Comparison of ENCODE assay signal across 21 cellular contexts in the genomic region with DNA sequence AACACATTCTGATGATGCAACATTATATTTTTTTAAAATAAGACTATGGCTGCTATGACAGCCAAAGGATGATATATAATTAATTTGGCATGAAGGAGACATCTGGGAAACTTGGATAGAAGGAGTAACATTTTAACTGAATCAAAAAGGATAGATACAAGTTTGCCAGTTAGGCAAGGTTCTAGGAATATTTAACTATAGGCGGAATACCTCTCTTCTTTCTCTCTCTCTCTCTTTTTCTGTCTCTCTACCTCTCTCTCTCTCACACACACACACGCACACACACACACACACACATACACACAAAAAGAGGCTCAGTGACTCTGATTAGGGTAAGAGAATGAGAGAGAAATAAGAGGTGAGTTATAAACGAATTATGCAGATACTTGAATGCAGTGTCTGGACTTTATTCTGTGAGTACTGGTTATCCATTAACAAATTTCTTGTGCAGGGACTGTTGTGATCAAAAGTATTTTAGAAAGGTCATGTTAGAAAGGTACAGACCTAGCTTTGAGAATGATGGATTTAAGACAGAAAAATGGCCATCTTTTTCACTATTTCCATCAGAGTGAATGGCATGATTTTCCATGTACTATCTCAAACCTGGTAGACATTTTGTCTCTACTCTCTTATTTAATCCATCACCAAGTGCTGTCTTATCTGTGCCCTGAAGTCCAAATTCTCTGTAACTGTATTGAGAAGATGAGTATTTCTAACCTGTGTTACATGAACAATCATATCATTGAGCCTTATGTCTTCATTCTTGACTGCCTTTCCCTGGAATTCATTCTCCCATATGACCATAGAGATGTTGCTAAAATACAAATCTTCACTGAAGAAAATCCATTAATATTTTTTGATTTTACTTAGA.
A peak's percentile ranks its signal among the peaks of the same experiment; 100 is the strongest.
DNase-seq lines count a peak whose midpoint lies in the region; ATAC-seq, FAIRE-seq and TF ChIP-seq lines count a peak whose summit lies in the region.
"Had no signal": no experiment of that assay in that cellular context is flagged by ENCODE, and none has a peak within 500 bp of the region (broad histone marks: within the 10 kb centered on the region; RNA-seq: fewer than 3 reads in every experiment).

No MANE protein-coding gene starts in this region.

- FAIRE-seq in kidney (lab: Jason Lieb, UNC) = peak; percentile 44
- FAIRE-seq: A549, D721Med, GM12878, GM19239, H1 had no signal

- H3K9me3 Mint-ChIP-seq in nephron = peaks cover 36% of the 10 kb centered on the region

- H3K27ac ChIP-seq in kidney (ENCODE audit: low read depth in 2 of 2, low read length in 2 of 2) = no peak overlapping the region
- H3K27ac ChIP-seq: 22Rv1, A549, C4-2B had no signal

- no peaks in the 10 kb centered on the region for H3K27me3 Mint-ChIP-seq in nephron (ENCODE audit: low read depth)
- H3K27me3 Mint-ChIP-seq: CD4-positive, alpha-beta T cell had no signal

- H3K27ac Mint-ChIP-seq in nephron = peak overlapping the region; percentile 74 to 91 (median 84)
- H3K27ac Mint-ChIP-seq: CD4-positive, alpha-beta T cell; H9 had no signal

- intact Hi-C loops in kidney (cut with DNase I) = no loop called here

- H3K4me3 Mint-ChIP-seq in nephron = no peak overlapping the region
- H3K4me3 Mint-ChIP-seq: CD4-positive, alpha-beta T cell; H9 had no signal

- no peak overlapping the region for H3K9ac ChIP-seq in kidney (ENCODE audit: low read length in 2 of 2)

- no peaks in the 10 kb centered on the region for H3K4me1 Mint-ChIP-seq in nephron
- H3K4me1 Mint-ChIP-seq: H9 had no signal

- H3K4me3 ChIP-seq in kidney (ENCODE audit: low read length in 2 of 2) = no peak overlapping the region
- H3K4me3 ChIP-seq: A549, GM12878 had no signal

- peak; percentile 40 for DNase-seq in DMS53 (lab: John Stamatoyannopoulos, UW)
- no peak for DNase-seq in DMS53 treated with DMSO at 0.1 percent for 48 hours (lab: John Stamatoyannopoulos, UW; ENCODE audit: unreplicated experiment)
- DNase-seq in kidney = no peak
- DNase-seq in DMS114 treated with DMSO at 0.1 percent for 48 hours (lab: John Stamatoyannopoulos, UW; ENCODE audit: unreplicated experiment) = no peak
- no peak for DNase-seq in Kasumi-1 (lab: John Stamatoyannopoulos, UW)
- DNase-seq: AML-193; Caco-2; CD4-positive, alpha-beta T cell; DMS153; DND-41; EL; H9 had no signal

- ATAC-seq in SK-N-SH treated with all-trans-retinoic acid at 6 μM for 48 hours = no peak
- ATAC-seq: A549, GM12878 had no signal

- no peaks in the 10 kb centered on the region for H3K36me3 Mint-ChIP-seq in nephron (ENCODE audit: low read depth)

- peaks cover 0 to 11% of the 10 kb centered on the region in 2 donors for H3K9me3 ChIP-seq in kidney (ENCODE audit: control insufficient read depth in 1 of 2, low read length in 2 of 2)
- H3K9me3 ChIP-seq: A549, Caco-2 had no signal

- H3K4me1 ChIP-seq in kidney (ENCODE audit: control insufficient read depth in 1 of 2, insufficient read depth in 1 of 2, low read depth in 1 of 2, low read length in 2 of 2) = no peaks in the 10 kb centered on the region
- H3K4me1 ChIP-seq: A549, Caco-2 had no signal

- TF ChIP-seq CTCF in kidney (IDR thresholded peaks at IDR 0.05; ENCODE audit: borderline replicate concordance, extremely low read depth, insufficient read depth) (no peak), nephron (IDR thresholded peaks at IDR 0.05; ENCODE audit: unreplicated experiment in 3 of 3) (no peak)

- H3K36me3 ChIP-seq in kidney (ENCODE audit: control insufficient read depth in 1 of 2, insufficient read depth in 2 of 2, low read length in 2 of 2) = no peaks in the 10 kb centered on the region

TF ChIP-seq in SK-N-SH treated with all-trans-retinoic acid at 6 μM for 48 hours, 23 proteins besides CTCF, POLR2A, EP300 and RAD21:
- TF ChIP-seq, protein P1, sequence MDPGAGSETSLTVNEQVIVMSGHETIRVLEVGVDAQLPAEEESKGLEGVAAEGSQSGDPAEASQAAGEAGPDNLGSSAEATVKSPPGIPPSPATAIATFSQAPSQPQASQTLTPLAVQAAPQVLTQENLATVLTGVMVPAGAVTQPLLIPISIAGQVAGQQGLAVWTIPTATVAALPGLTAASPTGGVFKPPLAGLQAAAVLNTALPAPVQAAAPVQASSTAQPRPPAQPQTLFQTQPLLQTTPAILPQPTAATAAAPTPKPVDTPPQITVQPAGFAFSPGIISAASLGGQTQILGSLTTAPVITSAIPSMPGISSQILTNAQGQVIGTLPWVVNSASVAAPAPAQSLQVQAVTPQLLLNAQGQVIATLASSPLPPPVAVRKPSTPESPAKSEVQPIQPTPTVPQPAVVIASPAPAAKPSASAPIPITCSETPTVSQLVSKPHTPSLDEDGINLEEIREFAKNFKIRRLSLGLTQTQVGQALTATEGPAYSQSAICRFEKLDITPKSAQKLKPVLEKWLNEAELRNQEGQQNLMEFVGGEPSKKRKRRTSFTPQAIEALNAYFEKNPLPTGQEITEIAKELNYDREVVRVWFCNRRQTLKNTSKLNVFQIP (CRISPR knock-in tag; IDR thresholded peaks at IDR 0.05; ENCODE audit: borderline replicate concordance, low read depth) = no peak
- TF ChIP-seq TCF4 (CRISPR knock-in tag; IDR thresholded peaks at IDR 0.05; ENCODE audit: borderline replicate concordance) (no peak), ZFP3 (CRISPR knock-in tag; IDR thresholded peaks at IDR 0.05) (no peak), PPARA (CRISPR knock-in tag; IDR thresholded peaks at IDR 0.05; ENCODE audit: borderline replicate concordance) (no peak), ZFP30 (CRISPR knock-in tag; IDR thresholded peaks at IDR 0.05) (no peak), ZNF70 (CRISPR knock-in tag; IDR thresholded peaks at IDR 0.05) (no peak), SNAI2 (CRISPR knock-in tag; IDR thresholded peaks at IDR 0.05) (no peak), CSRNP3 (CRISPR knock-in tag; IDR thresholded peaks at IDR 0.05) (no peak), CSDC2 (CRISPR knock-in tag; IDR thresholded peaks at IDR 0.05) (no peak), ARNTL (CRISPR knock-in tag; IDR thresholded peaks at IDR 0.05; ENCODE audit: borderline replicate concordance, low read depth) (no peak), GLIS3 (CRISPR knock-in tag; IDR thresholded peaks at IDR 0.05) (no peak), ZNF565 (CRISPR knock-in tag; conservative IDR thresholded peaks at IDR 0.05; ENCODE audit: low read depth) (no peak), BACH2 (CRISPR knock-in tag; IDR thresholded peaks at IDR 0.05; ENCODE audit: borderline replicate concordance) (no peak), RARB (CRISPR knock-in tag; IDR thresholded peaks at IDR 0.05) (no peak), ISL1 (CRISPR knock-in tag; IDR thresholded peaks at IDR 0.05) (no peak), ZC3H10 (CRISPR knock-in tag; IDR thresholded peaks at IDR 0.05) (no peak), ESRRG (CRISPR knock-in tag; IDR thresholded peaks at IDR 0.05) (no peak), OSR1 (CRISPR knock-in tag; IDR thresholded peaks at IDR 0.05) (no peak)
- TF ChIP-seq, protein P2, sequence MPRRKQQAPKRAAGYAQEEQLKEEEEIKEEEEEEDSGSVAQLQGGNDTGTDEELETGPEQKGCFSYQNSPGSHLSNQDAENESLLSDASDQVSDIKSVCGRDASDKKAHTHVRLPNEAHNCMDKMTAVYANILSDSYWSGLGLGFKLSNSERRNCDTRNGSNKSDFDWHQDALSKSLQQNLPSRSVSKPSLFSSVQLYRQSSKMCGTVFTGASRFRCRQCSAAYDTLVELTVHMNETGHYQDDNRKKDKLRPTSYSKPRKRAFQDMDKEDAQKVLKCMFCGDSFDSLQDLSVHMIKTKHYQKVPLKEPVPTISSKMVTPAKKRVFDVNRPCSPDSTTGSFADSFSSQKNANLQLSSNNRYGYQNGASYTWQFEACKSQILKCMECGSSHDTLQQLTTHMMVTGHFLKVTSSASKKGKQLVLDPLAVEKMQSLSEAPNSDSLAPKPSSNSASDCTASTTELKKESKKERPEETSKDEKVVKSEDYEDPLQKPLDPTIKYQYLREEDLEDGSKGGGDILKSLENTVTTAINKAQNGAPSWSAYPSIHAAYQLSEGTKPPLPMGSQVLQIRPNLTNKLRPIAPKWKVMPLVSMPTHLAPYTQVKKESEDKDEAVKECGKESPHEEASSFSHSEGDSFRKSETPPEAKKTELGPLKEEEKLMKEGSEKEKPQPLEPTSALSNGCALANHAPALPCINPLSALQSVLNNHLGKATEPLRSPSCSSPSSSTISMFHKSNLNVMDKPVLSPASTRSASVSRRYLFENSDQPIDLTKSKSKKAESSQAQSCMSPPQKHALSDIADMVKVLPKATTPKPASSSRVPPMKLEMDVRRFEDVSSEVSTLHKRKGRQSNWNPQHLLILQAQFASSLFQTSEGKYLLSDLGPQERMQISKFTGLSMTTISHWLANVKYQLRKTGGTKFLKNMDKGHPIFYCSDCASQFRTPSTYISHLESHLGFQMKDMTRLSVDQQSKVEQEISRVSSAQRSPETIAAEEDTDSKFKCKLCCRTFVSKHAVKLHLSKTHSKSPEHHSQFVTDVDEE (CRISPR knock-in tag; IDR thresholded peaks at IDR 0.05) = no peak
- TF ChIP-seq, protein P3, sequence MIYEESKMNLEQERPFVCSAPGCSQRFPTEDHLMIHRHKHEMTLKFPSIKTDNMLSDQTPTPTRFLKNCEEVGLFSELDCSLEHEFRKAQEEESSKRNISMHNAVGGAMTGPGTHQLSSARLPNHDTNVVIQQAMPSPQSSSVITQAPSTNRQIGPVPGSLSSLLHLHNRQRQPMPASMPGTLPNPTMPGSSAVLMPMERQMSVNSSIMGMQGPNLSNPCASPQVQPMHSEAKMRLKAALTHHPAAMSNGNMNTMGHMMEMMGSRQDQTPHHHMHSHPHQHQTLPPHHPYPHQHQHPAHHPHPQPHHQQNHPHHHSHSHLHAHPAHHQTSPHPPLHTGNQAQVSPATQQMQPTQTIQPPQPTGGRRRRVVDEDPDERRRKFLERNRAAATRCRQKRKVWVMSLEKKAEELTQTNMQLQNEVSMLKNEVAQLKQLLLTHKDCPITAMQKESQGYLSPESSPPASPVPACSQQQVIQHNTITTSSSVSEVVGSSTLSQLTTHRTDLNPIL (CRISPR knock-in tag; IDR thresholded peaks at IDR 0.05; ENCODE audit: low read depth) = no peak
TF ChIP-seq in SK-N-SH treated with all-trans-retinoic acid at 6 μM for 48 hours: peak in this region for 0.
